ENCODE assay signal across 18 cellular contexts in the genomic region with DNA sequence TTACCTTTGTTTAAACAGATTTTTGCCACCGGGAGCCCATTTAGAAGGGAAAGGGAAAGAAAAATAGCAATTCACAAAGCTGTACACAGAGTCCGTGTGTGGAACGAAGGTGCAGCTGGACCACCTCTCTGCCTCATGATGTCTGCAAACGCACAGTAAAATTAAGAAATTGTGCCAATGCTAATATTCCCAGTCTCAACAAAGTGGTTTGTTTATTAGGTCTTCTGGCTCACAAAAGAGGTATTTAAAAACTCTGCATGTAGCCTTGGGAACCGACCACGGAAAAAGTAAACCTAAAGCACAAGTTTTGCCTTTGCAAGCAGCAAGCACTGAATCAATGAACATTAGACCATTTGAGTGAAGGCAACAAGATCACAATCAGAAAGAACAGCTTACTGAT. TPM values are rescaled to one million over a fixed set of nuclear protein-coding genes. Genes with fewer than 3 reads are reported as not detected.
DNase-seq lines count a peak whose midpoint lies in the region; ATAC-seq, FAIRE-seq and TF ChIP-seq lines count a peak whose summit lies in the region.
"Had no signal": no experiment of that assay in that cellular context is flagged by ENCODE, and none has a peak within 500 bp of the region (broad histone marks: within the 10 kb centered on the region; RNA-seq: fewer than 3 reads in every experiment).

No MANE protein-coding gene starts in this region.

- intact Hi-C loops in gastrocnemius medialis (cut with DNase I; ENCODE audit: low total_unique reads) = no loop called here

- H3K27ac ChIP-seq in astrocyte (ENCODE audit: low read depth, low read length) (peak overlapping the region; percentile 93), gastrocnemius medialis (peak overlapping the region; percentile 2 to 42 (median 18))
- H3K27ac ChIP-seq: BLaER1, parathyroid adenoma had no signal

- peak overlapping the region; percentile 69 for H3K4me2 ChIP-seq in astrocyte (ENCODE audit: low read length)
- H3K4me2 ChIP-seq: BLaER1 had no signal

- H3K4me1 Mint-ChIP-seq in astrocyte (ENCODE audit: low read depth, unreplicated experiment) = peaks cover 64% of the 10 kb centered on the region

- H3K79me2 ChIP-seq in astrocyte (ENCODE audit: insufficient read depth, low read length) = peaks cover 94% of the 10 kb centered on the region

- DNase-seq in HCEC 1CT (peak; percentile 57), astrocyte (ENCODE audit: low read depth) (peak; percentile 93), fibroblast of the aortic adventitia (ENCODE audit: low read depth) (peak; percentile 32), gastrocnemius medialis (no peak), GM10266 (ENCODE audit: extremely low spot score) (no peak)
- DNase-seq in activated CD4-positive, CD25-positive, alpha-beta regulatory T cell treated with anti-CD3 and anti-CD28 coated beads, Interleukin-2, amount 50 U/mL, for 72 hours = no peak
- DNase-seq: activated T-cell treated with anti-CD3 and anti-CD28 coated beads, Interleukin-2, amount 50 U/mL, for 1 hour; DMS79; mesendoderm; OCI-M1; stimulated activated CD4-positive, alpha-beta T cell treated with anti-CD3 and anti-CD28 coated beads, Interleukin-4, amount 100 ng/mL, for 1 hour; stimulated activated naive B cell treated with anti-CD40 and anti-IgM and Interleukin-4, amounts not matched to agents 10 μg/mL and 1 μg/mL and 100 μg/mL, for 72 hours; SW 1271 had no signal

- in situ Hi-C loops in gastrocnemius medialis (cut with MboI; ENCODE audit: low sequenced_read_pairs in 4 of 4) = no loop called here

- ATAC-seq in gastrocnemius medialis = no peak
- ATAC-seq in HG03520 (IDR thresholded peaks at IDR 0.05; ENCODE audit: unreplicated experiment) = no peak
- no peak for ATAC-seq in HG02798 (IDR thresholded peaks at IDR 0.05; ENCODE audit: poor library complexity, unreplicated experiment)
- ATAC-seq: stimulated activated naive B cell treated with anti-CD40 and anti-IgM and Interleukin-4, amounts not matched to agents 10 μg/mL and 1 μg/mL and 100 μg/mL, for 72 hours had no signal

- H3K4me1 ChIP-seq in astrocyte (ENCODE audit: insufficient read depth, low read length) (peaks cover 38% of the 10 kb centered on the region), gastrocnemius medialis (peaks cover 27 to 45% of the 10 kb centered on the region in 2 donors)
- H3K4me1 ChIP-seq: BLaER1, breast epithelium had no signal

- H4K20me1 ChIP-seq in astrocyte (ENCODE audit: insufficient read depth, low read length) = peaks cover 53% of the 10 kb centered on the region
- H4K20me1 ChIP-seq: BLaER1 had no signal

- H3K4me3 ChIP-seq in astrocyte (ENCODE audit: insufficient read depth, low read depth, low read length) (peak overlapping the region; percentile 2), fibroblast of the aortic adventitia (ENCODE audit: low read depth, low read length) (no peak overlapping the region), gastrocnemius medialis (no peak overlapping the region)
- H3K4me3 ChIP-seq: BLaER1, breast epithelium had no signal

- peak overlapping the region; percentile 11 for H3K4me3 Mint-ChIP-seq in astrocyte (ENCODE audit: unreplicated experiment)
- H3K4me3 Mint-ChIP-seq: stimulated activated naive B cell treated with anti-CD40 and anti-IgM and Interleukin-4, amounts not matched to agents 10 μg/mL and 1 μg/mL and 100 μg/mL, for 72 hours had no signal

- H2AFZ ChIP-seq in astrocyte (ENCODE audit: low read depth, low read length) = no peak overlapping the region
- H2AFZ ChIP-seq: parathyroid adenoma had no signal

- H3K9me3 ChIP-seq in astrocyte (ENCODE audit: insufficient read depth, low read depth, low read length) = no peaks in the 10 kb centered on the region
- H3K9me3 ChIP-seq in gastrocnemius medialis = no peaks in the 10 kb centered on the region
- H3K9me3 ChIP-seq: BLaER1, breast epithelium had no signal

- peaks cover 16% of the 10 kb centered on the region for H3K36me3 Mint-ChIP-seq in astrocyte (ENCODE audit: low read depth, unreplicated experiment)

- peak overlapping the region; percentile 79 for H3K9ac ChIP-seq in astrocyte (ENCODE audit: low read length)
- H3K9ac ChIP-seq: BLaER1, parathyroid adenoma had no signal

- TF ChIP-seq POLR2A in gastrocnemius medialis (IDR thresholded peaks at IDR 0.05) = no peak

- H3K36me3 ChIP-seq in astrocyte (ENCODE audit: insufficient read depth, low read length) (peaks cover 4% of the 10 kb centered on the region), gastrocnemius medialis (no peaks in the 10 kb centered on the region)
- H3K36me3 ChIP-seq: BLaER1, breast epithelium had no signal

- H3K27me3 ChIP-seq in astrocyte (ENCODE audit: insufficient read depth, low read length) (no peaks in the 10 kb centered on the region), gastrocnemius medialis (no peaks in the 10 kb centered on the region)
- H3K27me3 ChIP-seq: BLaER1, breast epithelium had no signal

- no peak for FAIRE-seq in astrocyte (lab: Jason Lieb, UNC)

- TF ChIP-seq CTCF in astrocyte (IDR thresholded peaks at IDR 0.05; ENCODE audit: insufficient read depth, low read depth, low read length) = no peak
- no peak for TF ChIP-seq CTCF in fibroblast of the aortic adventitia (IDR thresholded peaks at IDR 0.05; ENCODE audit: insufficient read depth, low read length)
- TF ChIP-seq CTCF in gastrocnemius medialis (IDR thresholded peaks at IDR 0.05 in 4 of 5, conservative IDR thresholded peaks at IDR 0.05 in 1 of 5) = no peak
- TF ChIP-seq CTCF in GM10266 (IDR thresholded peaks at IDR 0.05; ENCODE audit: control insufficient read depth, insufficient read depth, low read depth, missing control alignments) = no peak

- no peaks in the 10 kb centered on the region for H3K9me3 Mint-ChIP-seq in astrocyte (ENCODE audit: unreplicated experiment)
- H3K9me3 Mint-ChIP-seq: stimulated activated naive B cell treated with anti-CD40 and anti-IgM and Interleukin-4, amounts not matched to agents 10 μg/mL and 1 μg/mL and 100 μg/mL, for 72 hours had no signal

- no peaks in the 10 kb centered on the region for H3K27me3 Mint-ChIP-seq in astrocyte (ENCODE audit: low read depth, unreplicated experiment)
- H3K27me3 Mint-ChIP-seq: stimulated activated naive B cell treated with anti-CD40 and anti-IgM and Interleukin-4, amounts not matched to agents 10 μg/mL and 1 μg/mL and 100 μg/mL, for 72 hours had no signal

- H3K27ac Mint-ChIP-seq in astrocyte (ENCODE audit: unreplicated experiment) = peak overlapping the region; percentile 92
- H3K27ac Mint-ChIP-seq: stimulated activated naive B cell treated with anti-CD40 and anti-IgM and Interleukin-4, amounts not matched to agents 10 μg/mL and 1 μg/mL and 100 μg/mL, for 72 hours had no signal

RNA-seq across cellular contexts. Expression of a gene that starts 57.7 kb away (rescaled TPM):
- total RNA-seq in astrocyte (116 and 128 TPM in 2 replicates), fibroblast of the aortic adventitia (ENCODE audit: low replicate concordance) (16.1 and 36.8 TPM in 2 replicates), gastrocnemius medialis (10 to 100 TPM in 1 of 4 donors, 1 to 10 TPM in 3; 2.8 to 12.0 (median 5.4) TPM)

Comparison
In these comparisons a context has a peak if more than half of its experiments do, and no peak if none do; other contexts are left out.
1. DNase-seq: peak in HCEC 1CT (single experiment), astrocyte (single experiment) and fibroblast of the aortic adventitia (single experiment); none in gastrocnemius medialis (0 of 2), GM10266 (single experiment) and activated CD4-positive, CD25-positive, alpha-beta regulatory T cell treated with anti-CD3 and anti-CD28 coated beads, Interleukin-2, amount 50 U/mL, for 72 hours (single experiment).